13 cellular contexts compared by ENCODE assay signal in genomic region chr10:73742454-73742734, GRCh38. TPM values are rescaled to one million over a fixed set of nuclear protein-coding genes. Genes with fewer than 3 reads are reported as not detected.
DNase-seq lines count a peak whose midpoint lies in the region; ATAC-seq and TF ChIP-seq lines count a peak whose summit lies in the region.
"Had no signal": no experiment of that assay in that cellular context is flagged by ENCODE, and none has a peak within 500 bp of the region (broad histone marks: within the 10 kb centered on the region; RNA-seq: fewer than 3 reads in every experiment).

No MANE protein-coding gene starts in this region.

- no peaks in the 10 kb centered on the region for H3K9me2 ChIP-seq in DOHH2 (replicated peaks; ENCODE audit: control insufficient read depth, low read length)

- H4K20me1 ChIP-seq in DOHH2 (ENCODE audit: control insufficient read depth, insufficient read depth, low read depth, low read length) = no peaks in the 10 kb centered on the region; the same call in 1 of the 2 replicates

- H3K27me3 Mint-ChIP-seq in chondrocyte (ENCODE audit: low read depth) (no peaks in the 10 kb centered on the region), nephron progenitor cell (ENCODE audit: low read depth, poor library complexity) (no peaks in the 10 kb centered on the region)

- DNase-seq in NB4 (ENCODE audit: low read depth) (no peak), chondrocyte (ENCODE audit: low spot score) (no peak), nephron progenitor cell (no peak), NOMO-1 treated with dmso at 0.1 percent for 144 hours (lab: John Stamatoyannopoulos, UW; ENCODE audit: unreplicated experiment) (no peak)
- DNase-seq: activated CD4-positive, CD25-positive, alpha-beta regulatory T cell treated with anti-CD3 and anti-CD28 coated beads, Interleukin-2, amount 50 U/mL, for 72 hours; activated naive CD4-positive, alpha-beta T cell; NCI-H1105 treated with DMSO at 0.1 percent for 48 hours; NCI-H748 treated with DMSO at 0.1 percent for 48 hours; sigmoid colon; SJCRH30 had no signal

- H3K4me2 ChIP-seq in DOHH2 (ENCODE audit: low read length) = peak overlapping the region; percentile 89

- H3F3A ChIP-seq in DOHH2 (ENCODE audit: control insufficient read depth, insufficient read depth) = no peaks in the 10 kb centered on the region

- H3K27me3 ChIP-seq in DOHH2 (ENCODE audit: control insufficient read depth, low read length) = no peaks in the 10 kb centered on the region
- H3K27me3 ChIP-seq: sigmoid colon, SJCRH30 had no signal

- peaks cover 25% of the 10 kb centered on the region for H3K36me3 ChIP-seq in DOHH2 (ENCODE audit: control insufficient read depth, low read length)

- peak overlapping the region; percentile 12 for H3K27ac Mint-ChIP-seq in chondrocyte (ENCODE audit: unreplicated experiment)
- H3K27ac Mint-ChIP-seq in nephron progenitor cell = no peak overlapping the region

- H3K4me3 Mint-ChIP-seq in chondrocyte (ENCODE audit: unreplicated experiment) (no peak overlapping the region), nephron progenitor cell (peak overlapping the region; percentile 99)

- no peak for TF ChIP-seq CTCF in DOHH2 (IDR thresholded peaks at IDR 0.05; ENCODE audit: low read depth, low read length, poor library complexity, severe bottlenecking)
- TF ChIP-seq CTCF in NB4 (IDR thresholded peaks at IDR 0.05; ENCODE audit: low read depth, low read length) = no peak
- TF ChIP-seq CTCF in chondrocyte (IDR thresholded peaks at IDR 0.05) = no peak
- TF ChIP-seq CTCF in nephron progenitor cell (IDR thresholded peaks at IDR 0.05) = no peak

- peaks cover 27% of the 10 kb centered on the region for H3K4me1 ChIP-seq in DOHH2 (ENCODE audit: control insufficient read depth, low read length)

- H3K4me1 Mint-ChIP-seq in chondrocyte (ENCODE audit: low read depth) (peaks cover 32% of the 10 kb centered on the region), nephron progenitor cell (peaks cover 34% of the 10 kb centered on the region)

- no peaks in the 10 kb centered on the region for H3K9me3 ChIP-seq in DOHH2 (ENCODE audit: control insufficient read depth, insufficient read depth, low read length)
- H3K9me3 ChIP-seq: sigmoid colon, SJCRH30 had no signal

- no peak for TF ChIP-seq POLR2A in NB4 (IDR thresholded peaks at IDR 0.05; ENCODE audit: extremely low read depth, insufficient read length)

- no peaks in the 10 kb centered on the region for H3K9me3 Mint-ChIP-seq in chondrocyte (ENCODE audit: low read depth)
- H3K9me3 Mint-ChIP-seq in nephron progenitor cell = no peaks in the 10 kb centered on the region

- H3K4me3 ChIP-seq in DOHH2 (ENCODE audit: low read length) = no peak overlapping the region; the same call in 1 of the 2 replicates
- peak overlapping the region; percentile 89 for H3K4me3 ChIP-seq in NB4 (ENCODE audit: low read depth, low read length)
- H3K4me3 ChIP-seq: SJCRH30 had no signal

- H3K36me3 Mint-ChIP-seq in chondrocyte (ENCODE audit: low read depth) (no peaks in the 10 kb centered on the region), nephron progenitor cell (ENCODE audit: low read depth) (peaks cover 9% of the 10 kb centered on the region)

- ATAC-seq in GM18861 (IDR thresholded peaks at IDR 0.05; ENCODE audit: unreplicated experiment) (no peak), GM19328 (IDR thresholded peaks at IDR 0.05; ENCODE audit: unreplicated experiment) (no peak)

- H3K27ac ChIP-seq in DOHH2 (ENCODE audit: low read depth, low read length) = no peak overlapping the region
- H3K27ac ChIP-seq: SJCRH30 had no signal

- H3K79me2 ChIP-seq in DOHH2 (ENCODE audit: control insufficient read depth, low read length) = peaks cover 53% of the 10 kb centered on the region

RNA-seq across cellular contexts. Expression of gene SEC24C, which starts 1.8 kb away (rescaled TPM):
- 54.0 to 69.1 TPM (median 55.6 TPM) in 3 replicates for total RNA-seq in chondrocyte

RNA-seq across cellular contexts. Expression of gene CHCHD1, which starts 39.5 kb away (rescaled TPM):
- 14.8 to 27.5 TPM (median 17.4 TPM) in 3 replicates for total RNA-seq in chondrocyte

RNA-seq across cellular contexts. Expression of gene ZSWIM8, which starts 43.0 kb away (rescaled TPM):
- 102 to 124 TPM (median 117 TPM) in 3 replicates for total RNA-seq in chondrocyte

RNA-seq across cellular contexts. Expression of gene AGAP5, which starts 44.5 kb away (rescaled TPM):
- total RNA-seq in chondrocyte = 2.9 to 5.2 TPM (median 3.9 TPM) in 3 replicates
